ENCODE assay signal across 28 cellular contexts in genomic region chr17:31650756-31651520, GRCh38.
"Had no signal": no experiment of that assay in that cellular context is flagged by ENCODE, and none has a peak within 500 bp of the region (broad histone marks: within the 10 kb centered on the region; RNA-seq: fewer than 3 reads in every experiment).

No MANE protein-coding gene starts in this region.

- ATAC-seq: activated CD4-positive, alpha-beta T cell treated with anti-CD3 and anti-CD28 coated beads for 36 hours; activated CD8-positive, alpha-beta T cell treated with anti-CD3 and anti-CD28 coated beads, Interleukin-2, amount 10 ng/mL, durations not matched to agents 7 days and 5 days; activated naive CD4-positive, alpha-beta T cell treated with anti-CD3 and anti-CD28 coated beads, Interleukin-2, amount 50 U/mL, for 72 hours; activated T-cell treated with anti-CD3 and anti-CD28 coated beads, Interleukin-2, amount 50 U/mL, for 72 hours; esophagus mucosa; foreskin keratinocyte; gastrocnemius medialis had no signal

- H3K27me3 ChIP-seq: brain microvascular endothelial cell, dorsolateral prefrontal cortex, gastrocnemius medialis had no signal

- H3K27ac ChIP-seq: brain microvascular endothelial cell, coronary artery, dorsolateral prefrontal cortex, foreskin keratinocyte, gastrocnemius medialis had no signal

- FAIRE-seq: astrocyte, bronchial epithelial cell had no signal

- H3K36me3 ChIP-seq: brain microvascular endothelial cell, gastrocnemius medialis had no signal

- DNase-seq: activated CD4-positive, alpha-beta memory T cell treated with anti-CD3 and anti-CD28 coated beads for 36 hours; activated CD4-positive, alpha-beta T cell treated with anti-CD3 and anti-CD28 coated beads for 36 hours; activated CD4-positive, alpha-beta T cell treated with anti-CD3 and anti-CD28 coated beads, Interleukin-2, amount 10 ng/mL, durations not matched to agents 24 days and 14 days; activated CD4-positive, CD25-positive, alpha-beta regulatory T cell; activated CD4-positive, CD25-positive, alpha-beta regulatory T cell treated with anti-CD3 and anti-CD28 coated beads, Interleukin-2, amount 50 U/mL, for 72 hours; activated CD8-positive, alpha-beta T cell treated with anti-CD3 and anti-CD28 coated beads, Interleukin-2, amount 10 ng/mL, durations not matched to agents 7 days and 5 days; activated gamma-delta T cell; activated naive CD4-positive, alpha-beta T cell; activated naive CD4-positive, alpha-beta T cell treated with anti-CD3 and anti-CD28 coated beads, Interleukin-2, amount 10 ng/mL, durations not matched to agents 7 days and 5 days; activated naive CD8-positive, alpha-beta T cell treated with anti-CD3 and anti-CD28 coated beads, Interleukin-2, amount 10 ng/mL, durations not matched to agents 7 days and 5 days; activated T-cell treated with anti-CD3 and anti-CD28 coated beads for 4 hours; activated T-cell treated with anti-CD3 and anti-CD28 coated beads, Interleukin-2, amount 50 U/mL, for 24 hours; activated T-cell treated with anti-CD3 and anti-CD28 coated beads, Interleukin-2, amount 50 U/mL, for 72 hours; amniotic stem cell; anterior cingulate cortex; brain microvascular endothelial cell; dorsolateral prefrontal cortex; effector memory CD4-positive, alpha-beta T cell; endodermal cell; foreskin keratinocyte; gastrocnemius medialis; glutamatergic neuron; T-helper 2 cell had no signal

- H3K4me3 ChIP-seq: coronary artery, dorsolateral prefrontal cortex, gastrocnemius medialis had no signal

- H3K4me1 ChIP-seq: gastrocnemius medialis had no signal
